Comparison of ENCODE assay signal across 16 cellular contexts in the genomic region with DNA sequence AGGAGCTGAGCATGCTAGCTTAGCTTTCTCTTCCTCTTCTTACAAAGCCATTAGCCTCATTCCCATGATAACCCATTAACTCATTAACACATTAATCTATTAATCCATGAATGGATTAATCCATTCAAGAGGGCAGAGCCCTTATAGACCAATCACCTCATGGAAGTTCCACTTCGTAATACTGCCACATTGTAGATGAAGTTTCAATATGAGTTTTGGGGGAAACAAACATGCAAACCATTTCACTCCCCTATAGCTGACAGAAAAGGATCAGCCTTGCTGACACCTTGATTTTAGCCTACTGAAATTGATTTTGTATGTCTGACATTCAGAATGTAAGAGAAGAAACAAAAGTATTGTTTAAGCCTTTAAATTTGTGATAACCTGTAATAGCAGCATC.
A peak's percentile ranks its signal among the peaks of the same experiment; 100 is the strongest.
DNase-seq lines count a peak whose midpoint lies in the region; ATAC-seq and TF ChIP-seq lines count a peak whose summit lies in the region.
"Had no signal": no experiment of that assay in that cellular context is flagged by ENCODE, and none has a peak within 500 bp of the region (broad histone marks: within the 10 kb centered on the region; RNA-seq: fewer than 3 reads in every experiment).

No MANE protein-coding gene starts in this region.

- CTCF ChIA-PET in RWPE1 (lab: Yijun Ruan, JAX) = no interaction called here

- DNase-seq in WERI-Rb-1 = no peak
- DNase-seq in RWPE1 (ENCODE audit: low spot score) = no peak
- DNase-seq: activated CD4-positive, CD25-positive, alpha-beta regulatory T cell treated with anti-CD3 and anti-CD28 coated beads, Interleukin-2, amount 50 U/mL, for 72 hours; activated naive CD4-positive, alpha-beta T cell; MG63; NCI-H1694; NCI-H345; SHP77 treated with DMSO at 0.1 percent for 48 hours had no signal

- H3K27ac ChIP-seq in WERI-Rb-1 = peak overlapping the region; percentile 8; the same call in 1 of the 2 replicates
- H3K27ac ChIP-seq in RWPE1 = no peak overlapping the region
- H3K27ac ChIP-seq: gastroesophageal sphincter, thoracic aorta had no signal

- H3K9me3 ChIP-seq in WERI-Rb-1 (ENCODE audit: severe bottlenecking) = no peaks in the 10 kb centered on the region
- H3K9me3 ChIP-seq: gastroesophageal sphincter, MG63, thoracic aorta had no signal

- H3K4me3 ChIP-seq in WERI-Rb-1 (ENCODE audit: low read depth, low read length) = no peak overlapping the region
- H3K4me3 ChIP-seq: gastroesophageal sphincter, MG63, smooth muscle cell, thoracic aorta had no signal

- no peak for TF ChIP-seq CTCF in WERI-Rb-1 (IDR thresholded peaks at IDR 0.05; ENCODE audit: low read depth, low read length)
- no peak for TF ChIP-seq CTCF in RWPE1 (conservative IDR thresholded peaks at IDR 0.05; ENCODE audit: low read depth)

- no peaks in the 10 kb centered on the region for H3K36me3 ChIP-seq in WERI-Rb-1
- H3K36me3 ChIP-seq: gastroesophageal sphincter, MG63, thoracic aorta had no signal

- no peaks in the 10 kb centered on the region for H3K27me3 ChIP-seq in WERI-Rb-1 (ENCODE audit: insufficient read depth, low read depth, severe bottlenecking)
- H3K27me3 ChIP-seq: gastroesophageal sphincter, MG63 had no signal

- ATAC-seq in GM18873 (IDR thresholded peaks at IDR 0.05; ENCODE audit: low FRiP score, unreplicated experiment) = peak; percentile 64
- peak; percentile 57 for ATAC-seq in GM21619 (IDR thresholded peaks at IDR 0.05; ENCODE audit: unreplicated experiment)
- ATAC-seq in HG03060 (IDR thresholded peaks at IDR 0.05; ENCODE audit: low read depth, unreplicated experiment) = peak; percentile 79
- no peak for ATAC-seq in HG03025 (IDR thresholded peaks at IDR 0.05; ENCODE audit: low FRiP score, unreplicated experiment)
- no peak for ATAC-seq in HG02938 (IDR thresholded peaks at IDR 0.05; ENCODE audit: unreplicated experiment)
- ATAC-seq: gastroesophageal sphincter had no signal

- POLR2A ChIA-PET in RWPE1 (lab: Yijun Ruan, JAX; ENCODE audit: low non-redundant PET) = no interaction called here

Comparison
In these comparisons a context has a peak if more than half of its experiments do, and no peak if none do; other contexts are left out.
1. ATAC-seq: peak in GM18873 (single experiment), GM21619 (single experiment) and HG03060 (single experiment); none in HG03025 (single experiment) and HG02938 (single experiment).